Comparison of ENCODE assay signal across 15 cellular contexts in genomic region chr6:4368649-4369048, GRCh38.
DNase-seq lines count a peak whose midpoint lies in the region; ATAC-seq and TF ChIP-seq lines count a peak whose summit lies in the region.
"Had no signal": no experiment of that assay in that cellular context is flagged by ENCODE, and none has a peak within 500 bp of the region (broad histone marks: within the 10 kb centered on the region; RNA-seq: fewer than 3 reads in every experiment).

No MANE protein-coding gene starts in this region.

- H3K27me3 ChIP-seq in mammary epithelial cell (ENCODE audit: insufficient read depth, low read length), result no peaks in the 10 kb centered on the region
- no peaks in the 10 kb centered on the region for H3K27me3 ChIP-seq in breast epithelium
- H3K27me3 ChIP-seq in psoas muscle (ENCODE audit: insufficient read depth in 3 of 3, low read length in 2 of 3), result no peaks in the 10 kb centered on the region
- H3K27me3 ChIP-seq: BLaER1 had no signal

- no peaks in the 10 kb centered on the region for H3K36me3 Mint-ChIP-seq in HFFc6 (ENCODE audit: low read depth)
- H3K36me3 Mint-ChIP-seq: CD4-positive, CD25-positive, alpha-beta regulatory T cell had no signal

- H3K4me2 ChIP-seq in mammary epithelial cell (ENCODE audit: insufficient read depth, low read depth, low read length), result no peak overlapping the region
- H3K4me2 ChIP-seq: BLaER1 had no signal

- peaks cover 72% of the 10 kb centered on the region for H3K4me1 Mint-ChIP-seq in HFFc6 (ENCODE audit: low read depth)

- H3K79me2 ChIP-seq in mammary epithelial cell (ENCODE audit: insufficient read depth, low read length), result no peaks in the 10 kb centered on the region

- no peak overlapping the region for H3K9ac ChIP-seq in mammary epithelial cell (ENCODE audit: insufficient read depth, low read length)
- H3K9ac ChIP-seq: BLaER1 had no signal

- no peaks in the 10 kb centered on the region for H4K20me1 ChIP-seq in mammary epithelial cell (ENCODE audit: insufficient read depth, low read length)
- H4K20me1 ChIP-seq: BLaER1 had no signal

- no peaks in the 10 kb centered on the region for H3K9me3 Mint-ChIP-seq in HFFc6

- H3K4me3 ChIP-seq in mammary epithelial cell (replicated peaks in 1 of 3; ENCODE audit: insufficient read depth in 1 of 3, low read depth in 2 of 3, low read length in 3 of 3) (no peak overlapping the region), breast epithelium (no peak overlapping the region), psoas muscle (no peak overlapping the region)
- H3K4me3 ChIP-seq: BLaER1 had no signal

- peak; percentile 44 for DNase-seq in mammary epithelial cell
- no peak for DNase-seq in breast epithelium (ENCODE audit: low spot score in 2 of 2)
- DNase-seq in HFFc6, result no peak
- DNase-seq in SW480 (ENCODE audit: low spot score), result peak; percentile 31
- no peak for DNase-seq in psoas muscle
- DNase-seq in NCI-H2029 (lab: John Stamatoyannopoulos, UW), result no peak
- no peak for DNase-seq in globus pallidus (ENCODE audit: low spot score)
- DNase-seq: AML-193; CD4-positive, CD25-positive, alpha-beta regulatory T cell; DMS53 had no signal

- intact Hi-C loops in mammary epithelial cell (cut with micrococcal nuclease), result no loop called here
- intact Hi-C loops in breast epithelium (cut with DNase I; ENCODE audit: low total_unique reads), result no loop called here
- intact Hi-C loops in psoas muscle (cut with DNase I), result loop anchor here in 1 of 2 donors (5.0 kb wide), 1 partner anchor 34 kb away; no protein-coding TSS in a partner anchor

- H3K4me1 ChIP-seq in mammary epithelial cell (ENCODE audit: insufficient read depth, low read length) (peaks cover 24% of the 10 kb centered on the region), breast epithelium (no peaks in the 10 kb centered on the region), psoas muscle (peaks cover 45% of the 10 kb centered on the region)

- TF ChIP-seq POLR2A in breast epithelium (IDR thresholded peaks at IDR 0.05), result no peak

- ATAC-seq in psoas muscle (no peak), GM18858 (IDR thresholded peaks at IDR 0.05; ENCODE audit: unreplicated experiment) (no peak)
- ATAC-seq: HCT116 had no signal

- CTCF ChIA-PET in mammary epithelial cell (lab: Charles Lee; ENCODE audit: low non-redundant PET), result no interaction called here

- peak overlapping the region; percentile 83; the same call in 1 of the 2 replicates for H3K4me3 Mint-ChIP-seq in HFFc6
- H3K4me3 Mint-ChIP-seq: CD4-positive, CD25-positive, alpha-beta regulatory T cell had no signal

- no peak overlapping the region for H3K27ac ChIP-seq in mammary epithelial cell (ENCODE audit: insufficient read depth, low read depth, low read length)
- H3K27ac ChIP-seq in breast epithelium, result no peak overlapping the region
- peak overlapping the region; percentile 80 for H3K27ac ChIP-seq in psoas muscle
- H3K27ac ChIP-seq: 22Rv1, BLaER1, HL-60 had no signal

- H3K27me3 Mint-ChIP-seq in HFFc6 (ENCODE audit: insufficient read depth), result no peaks in the 10 kb centered on the region; the same call in 1 of the 2 replicates

- TF ChIP-seq CTCF in mammary epithelial cell (conservative IDR thresholded peaks at IDR 0.05 in 1 of 2, IDR thresholded peaks at IDR 0.05 in 1 of 2; ENCODE audit: extremely low read depth in 1 of 2, insufficient read depth in 1 of 2, low read depth in 1 of 2, low read length in 2 of 2) (no peak), breast epithelium (IDR thresholded peaks at IDR 0.05) (no peak), HFFc6 (IDR thresholded peaks at IDR 0.05) (no peak), psoas muscle (IDR thresholded peaks at IDR 0.05) (no peak)

- dilution Hi-C loops in mammary epithelial cell (cut with HindIII; ENCODE audit: low sequenced_read_pairs), result no loop called here

- H2AFZ ChIP-seq in mammary epithelial cell (ENCODE audit: low read depth, low read length), result no peak overlapping the region

- H3K36me3 ChIP-seq in mammary epithelial cell (ENCODE audit: insufficient read depth, low read length) (no peaks in the 10 kb centered on the region), breast epithelium (no peaks in the 10 kb centered on the region), psoas muscle (ENCODE audit: insufficient read depth in 1 of 2, low read depth in 1 of 2) (no peaks in the 10 kb centered on the region)
- H3K36me3 ChIP-seq: BLaER1 had no signal

- H3K9me3 ChIP-seq in mammary epithelial cell (replicated peaks; ENCODE audit: insufficient read depth, low read length) (no peaks in the 10 kb centered on the region), breast epithelium (peaks cover 0 to 3% of the 10 kb centered on the region in 2 donors), psoas muscle (no peaks in the 10 kb centered on the region)
- H3K9me3 ChIP-seq: BLaER1 had no signal

- H3K27ac Mint-ChIP-seq in HFFc6, result peak overlapping the region; percentile 99
- H3K27ac Mint-ChIP-seq: CD4-positive, CD25-positive, alpha-beta regulatory T cell had no signal

- in situ Hi-C loops in mammary epithelial cell (cut with MboI; ENCODE audit: low sequenced_read_pairs in 2 of 2), result no loop called here

- no TSS peak for BruUV-seq in mammary epithelial cell (replicated peaks; lab: Mats Ljungman, UMichigan)

Comparison
In these comparisons a context has a peak if more than half of its experiments do, and no peak if none do; other contexts are left out.
1. DNase-seq: peak in mammary epithelial cell (single experiment) and SW480 (single experiment); none in breast epithelium (0 of 2), HFFc6 (single experiment), psoas muscle (0 of 2), NCI-H2029 (single experiment) and globus pallidus (single experiment).